In the genomic region with DNA sequence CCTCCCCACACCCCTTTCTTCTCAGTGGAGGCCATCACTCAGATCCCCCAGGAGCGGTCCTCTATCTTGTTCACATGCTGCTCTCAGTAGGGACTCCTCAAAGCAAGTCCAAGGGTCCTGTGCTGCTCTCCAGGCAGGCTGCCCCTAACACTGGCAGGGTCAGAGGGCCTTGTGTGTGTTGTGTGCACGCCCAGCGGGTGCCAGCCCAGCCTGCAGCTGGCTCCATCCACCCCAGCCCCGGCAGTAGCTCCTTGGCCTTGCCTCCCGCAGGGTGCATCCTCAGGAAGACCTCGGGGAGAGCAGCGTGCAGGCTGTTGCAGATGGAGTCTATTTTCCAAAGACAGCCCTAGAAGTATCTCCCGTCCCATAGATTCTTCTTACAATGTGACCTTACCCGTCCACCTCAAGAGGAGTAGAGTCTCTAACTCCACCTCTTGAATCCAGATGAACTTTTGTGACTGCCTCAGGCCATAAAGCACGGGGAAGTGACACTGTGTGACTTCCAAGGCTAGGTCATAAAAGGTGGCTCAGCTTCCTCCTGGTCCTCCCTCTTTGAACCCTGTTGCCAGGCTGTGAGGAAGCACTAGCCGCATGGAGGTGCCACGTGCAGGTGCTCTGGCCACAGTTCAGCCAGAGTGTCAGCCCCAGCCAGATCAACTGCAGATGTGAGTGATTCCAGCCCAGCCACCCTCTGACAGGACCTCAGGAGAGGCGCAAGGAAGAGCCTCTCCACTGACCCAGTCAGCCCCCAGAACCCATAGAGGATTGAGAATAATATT, we compare ENCODE assay signal across 16 cellular contexts.
"Had no signal": no experiment of that assay in that cellular context is flagged by ENCODE, and none has a peak within 500 bp of the region (broad histone marks: within the 10 kb centered on the region; RNA-seq: fewer than 3 reads in every experiment).

No MANE protein-coding gene starts in this region.

- H3K36me3 Mint-ChIP-seq: activated CD8-positive, alpha-beta memory T cell treated with anti-CD3 and anti-CD28 coated beads, Interleukin-2, amount 10 ng/mL, durations not matched to agents 7 days and 5 days; activated naive CD8-positive, alpha-beta T cell treated with anti-CD3 and anti-CD28 coated beads for 36 hours had no signal

- H3K4me1 Mint-ChIP-seq: neural crest cell had no signal

- H3K9me3 Mint-ChIP-seq: activated naive CD8-positive, alpha-beta T cell treated with anti-CD3 and anti-CD28 coated beads for 36 hours; activated T-cell treated with anti-CD3 and anti-CD28 coated beads, Interleukin-2, amount 50 U/mL, for 24 hours; neural crest cell had no signal

- H3K27me3 Mint-ChIP-seq: activated CD8-positive, alpha-beta memory T cell treated with anti-CD3 and anti-CD28 coated beads, Interleukin-2, amount 10 ng/mL, durations not matched to agents 7 days and 5 days; activated naive CD8-positive, alpha-beta T cell treated with anti-CD3 and anti-CD28 coated beads for 36 hours; activated T-cell treated with anti-CD3 and anti-CD28 coated beads, Interleukin-2, amount 50 U/mL, for 24 hours had no signal

- ATAC-seq: activated CD8-positive, alpha-beta memory T cell treated with anti-CD3 and anti-CD28 coated beads, Interleukin-2, amount 10 ng/mL, durations not matched to agents 7 days and 5 days; stimulated activated naive CD8-positive, alpha-beta T cell treated with anti-CD3 and anti-CD28 coated beads, Interleukin-15, Interleukin-2, amounts not matched to agents 100 U/mL and 50 U/mL, for 24 hours had no signal

- H3K4me3 ChIP-seq: left ventricle myocardium inferior, spleen, suprapubic skin had no signal

- H3K27me3 ChIP-seq: spleen, suprapubic skin had no signal

- H3K27ac Mint-ChIP-seq: activated CD8-positive, alpha-beta memory T cell treated with anti-CD3 and anti-CD28 coated beads, Interleukin-2, amount 10 ng/mL, durations not matched to agents 7 days and 5 days; activated naive CD8-positive, alpha-beta T cell treated with anti-CD3 and anti-CD28 coated beads for 36 hours; activated T-cell treated with anti-CD3 and anti-CD28 coated beads, Interleukin-2, amount 50 U/mL, for 24 hours had no signal

- H3K36me3 ChIP-seq: left ventricle myocardium inferior, spleen, suprapubic skin had no signal

- H3K4me3 Mint-ChIP-seq: activated CD8-positive, alpha-beta memory T cell treated with anti-CD3 and anti-CD28 coated beads, Interleukin-2, amount 10 ng/mL, durations not matched to agents 7 days and 5 days; activated naive CD8-positive, alpha-beta T cell treated with anti-CD3 and anti-CD28 coated beads for 36 hours; activated T-cell treated with anti-CD3 and anti-CD28 coated beads, Interleukin-2, amount 50 U/mL, for 24 hours; neural crest cell had no signal

- H3K9me3 ChIP-seq: spleen, suprapubic skin had no signal

- DNase-seq: activated CD4-positive, alpha-beta T cell treated with anti-CD3 and anti-CD28 coated beads, Interleukin-2, amount 50 U/mL, for 48 hours; activated CD4-positive, CD25-positive, alpha-beta regulatory T cell treated with anti-CD3 and anti-CD28 coated beads, Interleukin-2, amount 50 U/mL, for 72 hours; activated CD8-positive, alpha-beta memory T cell treated with anti-CD3 and anti-CD28 coated beads, Interleukin-2, amount 10 ng/mL, durations not matched to agents 7 days and 5 days; activated effector memory CD4-positive, alpha-beta T cell treated with Interleukin-2 at 50 U/mL for 16 hours; activated naive CD8-positive, alpha-beta T cell treated with anti-CD3 and anti-CD28 coated beads for 36 hours; activated T-cell treated with anti-CD3 and anti-CD28 coated beads, Interleukin-2, amount 50 U/mL, for 24 hours; foreskin melanocyte; head of caudate nucleus; left ventricle myocardium inferior; mesendoderm; right cardiac atrium; spleen; stimulated activated CD4-positive, alpha-beta T cell treated with anti-CD3 and anti-CD28 coated beads, Interleukin-1b, Interleukin-23, amount 100 ng/mL, for 48 hours; stimulated activated naive CD8-positive, alpha-beta T cell treated with anti-CD3 and anti-CD28 coated beads, Interleukin-15, Interleukin-2, amounts not matched to agents 100 U/mL and 50 U/mL, for 24 hours had no signal
